27 cellular contexts compared by ENCODE assay signal in the genomic region with DNA sequence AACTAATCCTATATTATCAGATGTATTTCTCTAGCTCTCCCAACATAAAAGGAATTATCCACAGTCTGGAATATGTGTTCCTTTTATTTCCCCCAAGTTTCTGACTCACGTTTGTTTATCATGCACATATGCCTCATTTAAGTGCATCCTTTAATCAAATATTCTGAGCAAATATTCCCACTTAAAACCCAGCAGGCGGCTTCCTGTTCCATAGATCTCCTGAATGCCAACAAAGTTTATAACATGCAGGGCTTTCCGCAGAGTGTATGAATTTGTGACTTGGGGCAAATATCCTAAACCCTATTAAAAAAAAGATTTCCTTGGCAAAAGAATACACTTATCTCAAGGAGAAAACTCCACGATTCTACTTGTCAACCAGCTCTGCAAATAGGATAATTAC. TPM values are rescaled to one million over a fixed set of nuclear protein-coding genes. Genes with fewer than 3 reads are reported as not detected.
"Had no signal": no experiment of that assay in that cellular context is flagged by ENCODE, and none has a peak within 500 bp of the region (broad histone marks: within the 10 kb centered on the region; RNA-seq: fewer than 3 reads in every experiment).

No MANE protein-coding gene starts in this region.

- H3K4me1 Mint-ChIP-seq: endodermal cell, neural progenitor cell had no signal

- H2AFZ ChIP-seq: neural progenitor cell had no signal

- H3K27ac ChIP-seq: heart left ventricle, neural progenitor cell, ovary, stomach, thoracic aorta, transverse colon had no signal

- H3K27ac Mint-ChIP-seq: endodermal cell; natural killer cell treated with Interleukin-12 subunit alpha and Interleukin-12 subunit beta and Interleukin-15 and Interleukin-18, amount 100 ng/mL, for 72 hours; neural progenitor cell had no signal

- H3K4me3 Mint-ChIP-seq: endodermal cell; natural killer cell treated with Interleukin-12 subunit alpha and Interleukin-12 subunit beta and Interleukin-15 and Interleukin-18, amount 100 ng/mL, for 72 hours; neural progenitor cell had no signal

- H3K4me2 ChIP-seq: neural progenitor cell had no signal

- FAIRE-seq: frontal cortex, small intestine, urothelium cell line had no signal

- DNase-seq: effector CD4-positive, alpha-beta T cell; endodermal cell; heart left ventricle; hippocampal formation; left colon; left ventricle myocardium superior; mesenchymal stem cell; midbrain; nucleus accumbens; ovary; right cardiac atrium; small intestine; stimulated activated CD4-positive, alpha-beta T cell treated with anti-CD3 and anti-CD28 coated beads, Interleukin-12 subunit alpha, Interleukin-12 subunit beta, amount 100 ng/mL, for 4 hours; stimulated activated naive CD4-positive, alpha-beta T cell; stomach; substantia nigra; transverse colon had no signal

- ATAC-seq: heart left ventricle; left colon; left ventricle myocardium superior; natural killer cell treated with Interleukin-12 subunit alpha and Interleukin-12 subunit beta and Interleukin-15 and Interleukin-18, amount 100 ng/mL, for 72 hours; right cardiac atrium had no signal

- H3K4me3 ChIP-seq: heart left ventricle, lung, neural progenitor cell, ovary, stomach, thoracic aorta, transverse colon had no signal

- H3K36me3 Mint-ChIP-seq: natural killer cell treated with Interleukin-12 subunit alpha and Interleukin-12 subunit beta and Interleukin-15 and Interleukin-18, amount 100 ng/mL, for 72 hours; neural progenitor cell had no signal

- H3K27me3 ChIP-seq: neural progenitor cell, ovary, stomach, transverse colon had no signal

- H3K36me3 ChIP-seq: heart left ventricle, neural progenitor cell, ovary, stomach, thoracic aorta, transverse colon had no signal

- H3K4me1 ChIP-seq: heart left ventricle, neural progenitor cell, stomach, transverse colon had no signal

- H3K9ac ChIP-seq: neural progenitor cell had no signal

- H3K9me3 ChIP-seq: heart left ventricle, ovary, stomach, thoracic aorta, transverse colon had no signal

- H3K9me3 Mint-ChIP-seq: neural progenitor cell had no signal

RNA-seq across cellular contexts. Expression of a gene that starts 16.9 kb away (rescaled TPM):
- total RNA-seq: dermis microvascular lymphatic vessel endothelial cell; endodermal cell; glomerular endothelial cell; heart left ventricle; kidney epithelial cell; left ventricle myocardium superior; natural killer cell treated with Interleukin-12 subunit alpha and Interleukin-12 subunit beta and Interleukin-15 and Interleukin-18, amount 100 ng/mL, for 72 hours; posterior vena cava; right cardiac atrium; thoracic aorta had no signal
